8 cellular contexts compared by ENCODE assay signal in genomic region chr11:66386171-66387069, GRCh38. TPM values are rescaled to one million over a fixed set of nuclear protein-coding genes. Genes with fewer than 3 reads are reported as not detected.
DNase-seq lines count a peak whose midpoint lies in the region; ATAC-seq and TF ChIP-seq lines count a peak whose summit lies in the region.

No MANE protein-coding gene starts in this region.

- H3K9me2 ChIP-seq in PC-3 (replicated peaks; ENCODE audit: low read length), result no peaks in the 10 kb centered on the region

- ATAC-seq in PC-3 (peak; percentile 77), natural killer cell (peak; percentile 74 to 79 (median 77)), GM18870 (IDR thresholded peaks at IDR 0.05; ENCODE audit: unreplicated experiment) (no peak)
- ATAC-seq in stimulated activated effector memory CD8-positive, alpha-beta T cell treated with anti-CD3 and anti-CD28 coated beads, Interleukin-12 subunit alpha, Interleukin-12 subunit beta, amount 100 ng/mL, for 72 hours, result peak; percentile 70

- TF ChIP-seq CTCF in Calu3 (IDR thresholded peaks at IDR 0.05; ENCODE audit: unreplicated experiment) (peak; percentile 86), KMS-11 (conservative IDR thresholded peaks at IDR 0.05; ENCODE audit: low read depth, low read length) (peak; percentile 94), PC-3 (conservative IDR thresholded peaks at IDR 0.05; ENCODE audit: low read depth, low read length) (peak; percentile 98), natural killer cell (IDR thresholded peaks at IDR 0.05) (peak; percentile 82)

- H3K4me1 ChIP-seq in KMS-11 (ENCODE audit: low read depth, poor library complexity, severe bottlenecking), result peaks cover 11% of the 10 kb centered on the region
- H3K4me1 ChIP-seq in PC-3 (ENCODE audit: insufficient read depth, low read length), result 0 out of 2 replicates have a peak, but pooled peaks cover 3% of the 10 kb centered on the region

- H3K27me3 ChIP-seq in KMS-11 (ENCODE audit: insufficient read depth, low read depth) (peaks cover 30% of the 10 kb centered on the region; the same call in 1 of the 2 replicates), PC-3 (ENCODE audit: low read length) (no peaks in the 10 kb centered on the region)

- H3K4me2 ChIP-seq in KMS-11, result peak overlapping the region; percentile 77
- H3K4me2 ChIP-seq in PC-3 (ENCODE audit: low read length), result peak overlapping the region; percentile 82

- H3K4me1 Mint-ChIP-seq in Calu3 (ENCODE audit: low read depth, unreplicated experiment) (peaks cover 8% of the 10 kb centered on the region), natural killer cell (peaks cover 6 to 8% of the 10 kb centered on the region in 2 donors)
- peaks cover 6% of the 10 kb centered on the region for H3K4me1 Mint-ChIP-seq in stimulated activated effector memory CD8-positive, alpha-beta T cell treated with anti-CD3 and anti-CD28 coated beads, Interleukin-12 subunit alpha, Interleukin-12 subunit beta, amount 100 ng/mL, for 72 hours

- POLR2A ChIA-PET in PC-3 (lab: Charles Lee; ENCODE audit: unreplicated experiment), result interaction anchor here (0.6 kb wide), 1 partner anchor 98 kb away, joined by 3 read pairs; no protein-coding TSS in a partner anchor

- H3K36me3 Mint-ChIP-seq in Calu3 (ENCODE audit: insufficient read depth, unreplicated experiment), result no peaks in the 10 kb centered on the region
- H3K36me3 Mint-ChIP-seq in natural killer cell, result no peaks in the 10 kb centered on the region
- no peaks in the 10 kb centered on the region for H3K36me3 Mint-ChIP-seq in stimulated activated effector memory CD8-positive, alpha-beta T cell treated with anti-CD3 and anti-CD28 coated beads, Interleukin-12 subunit alpha, Interleukin-12 subunit beta, amount 100 ng/mL, for 72 hours

- H3K27me3 Mint-ChIP-seq in Calu3 (ENCODE audit: unreplicated experiment) (peaks cover 21% of the 10 kb centered on the region), natural killer cell (ENCODE audit: low read depth in 2 of 2) (peaks cover 0 to 7% of the 10 kb centered on the region in 2 donors)

- H3K4me3 ChIP-seq in KMS-11 (IDR thresholded peaks at IDR 0.05; ENCODE audit: insufficient read depth, low read depth, low read length) (no peak overlapping the region), PC-3 (ENCODE audit: low read length) (peak overlapping the region; percentile 58)

- H3K9ac ChIP-seq in KMS-11, result no peak overlapping the region
- H3K9ac ChIP-seq in PC-3 (ENCODE audit: low read length), result peak overlapping the region; percentile 12; the same call in 1 of the 2 replicates

- no peak overlapping the region for H3K27ac ChIP-seq in KMS-11
- H3K27ac ChIP-seq in PC-3 (ENCODE audit: low read length), result no peak overlapping the region

- no peaks in the 10 kb centered on the region for H3K9me3 ChIP-seq in PC-3 (ENCODE audit: low read length)

- H3K36me3 ChIP-seq in KMS-11 (ENCODE audit: insufficient read depth) (no peaks in the 10 kb centered on the region), PC-3 (ENCODE audit: low read depth, low read length) (no peaks in the 10 kb centered on the region)

- peak overlapping the region; percentile 41 for H3K4me3 Mint-ChIP-seq in Calu3 (ENCODE audit: low read depth, unreplicated experiment)
- peak overlapping the region; percentile 13 for H3K4me3 Mint-ChIP-seq in natural killer cell
- peak overlapping the region; percentile 43 for H3K4me3 Mint-ChIP-seq in stimulated activated effector memory CD8-positive, alpha-beta T cell treated with anti-CD3 and anti-CD28 coated beads, Interleukin-12 subunit alpha, Interleukin-12 subunit beta, amount 100 ng/mL, for 72 hours

- intact Hi-C loops in Calu3 (cut with micrococcal nuclease; ENCODE audit: unreplicated experiment) (no loop called here), PC-3 (cut with micrococcal nuclease) (loop anchor here (1.0 to 2.0 kb wide), 2 partner anchors 14 to 74 kb away; no protein-coding TSS in a partner anchor), natural killer cell (cut with micrococcal nuclease) (loop anchor here (5.0 kb wide), 1 partner anchor 164 kb away; no protein-coding TSS in a partner anchor)

- DNase-seq in Calu3 (peak; percentile 87), PC-3 (peak; percentile 95), fibroblast of gingiva (ENCODE audit: low read depth) (peak; percentile 83), natural killer cell (peak; percentile 73)
- DNase-seq in activated T-cell treated with anti-CD3 and anti-CD28 coated beads, Interleukin-2, amount 50 U/mL, for 48 hours, result peak; percentile 89 to 91
- DNase-seq in stimulated activated effector memory CD8-positive, alpha-beta T cell treated with anti-CD3 and anti-CD28 coated beads, Interleukin-12 subunit alpha, Interleukin-12 subunit beta, amount 100 ng/mL, for 72 hours (ENCODE audit: low spot score in 2 of 2), result peak; percentile 77 to 91

- no peaks in the 10 kb centered on the region for H3K79me2 ChIP-seq in KMS-11 (ENCODE audit: insufficient read depth, low read depth)
- H3K79me2 ChIP-seq in PC-3 (ENCODE audit: low read length), result no peaks in the 10 kb centered on the region

- H3K9me3 Mint-ChIP-seq in Calu3 (ENCODE audit: low read depth, unreplicated experiment), result no peaks in the 10 kb centered on the region
- no peaks in the 10 kb centered on the region for H3K9me3 Mint-ChIP-seq in natural killer cell
- H3K9me3 Mint-ChIP-seq in stimulated activated effector memory CD8-positive, alpha-beta T cell treated with anti-CD3 and anti-CD28 coated beads, Interleukin-12 subunit alpha, Interleukin-12 subunit beta, amount 100 ng/mL, for 72 hours, result no peaks in the 10 kb centered on the region

- BruUV-seq in Calu3 (replicated peaks; lab: Mats Ljungman, UMichigan) (no TSS peak), PC-3 (replicated peaks; lab: Mats Ljungman, UMichigan) (no TSS peak)

- CTCF ChIA-PET in Calu3 (lab: Charles Lee) (interaction anchor here (0.6 to 2.2 kb wide), 13 partner anchors 9 to 292 kb away, joined by 3 to 14 read pairs (median 5); partner anchors contain the start of genes B4GAT1, BRMS1, MRPL11 and RBM4B), PC-3 (lab: Charles Lee) (interaction anchor here (0.5 to 1.9 kb wide), 18 partner anchors 10 to 292 kb away, joined by 3 to 17 read pairs (median 4); partner anchors contain the start of genes DPP3, MRPL11, RIN1 and SLC29A2)

- H3K27ac Mint-ChIP-seq in Calu3 (ENCODE audit: unreplicated experiment), result no peak overlapping the region
- peak overlapping the region in 1 of 2 donors; percentile 47 for H3K27ac Mint-ChIP-seq in natural killer cell
- H3K27ac Mint-ChIP-seq in stimulated activated effector memory CD8-positive, alpha-beta T cell treated with anti-CD3 and anti-CD28 coated beads, Interleukin-12 subunit alpha, Interleukin-12 subunit beta, amount 100 ng/mL, for 72 hours, result peak overlapping the region; percentile 68

- peak overlapping the region; percentile 86 for H2AFZ ChIP-seq in KMS-11 (ENCODE audit: low read depth)
- H2AFZ ChIP-seq in PC-3 (ENCODE audit: low read length), result peak overlapping the region; percentile 83

- no peaks in the 10 kb centered on the region for H3F3A ChIP-seq in PC-3 (ENCODE audit: low read length, unreplicated experiment)

- H4K20me1 ChIP-seq in KMS-11 (ENCODE audit: insufficient read depth) (no peaks in the 10 kb centered on the region), PC-3 (ENCODE audit: low read length) (no peaks in the 10 kb centered on the region)

RNA-seq across cellular contexts. Expression of gene SLC29A2, which starts 14.9 kb away (rescaled TPM):
- total RNA-seq in Calu3 (2022) (37.7 and 40.4 TPM in 2 replicates), PC-3 (2014; rRNA removed) (25.5 and 27.8 TPM in 2 replicates), natural killer cell (1 to 10 TPM; 1.5 to 1.8 (median 1.6) TPM)

RNA-seq across cellular contexts. Expression of gene NPAS4, which starts 34.4 kb away (rescaled TPM):
- total RNA-seq in Calu3 (2022) (not detected in 2 replicates), PC-3 (2014; rRNA removed) (not detected in 2 replicates), natural killer cell (not detected)

RNA-seq across cellular contexts. Expression of gene B4GAT1, which starts 39.0 kb away (rescaled TPM):
- 11.8 and 12.2 TPM in 2 replicates for total RNA-seq in Calu3 (2022)
- 38.9 and 41.1 TPM in 2 replicates for total RNA-seq in PC-3 (2014; rRNA removed)
- total RNA-seq in natural killer cell, result 1 to 10 TPM; 2.0 to 4.2 (median 2.5) TPM

RNA-seq across cellular contexts. Expression of gene BRMS1, which starts 41.5 kb away (rescaled TPM):
- total RNA-seq in Calu3 (2022), result 48.1 and 51.0 TPM in 2 replicates
- 123 and 176 TPM in 2 replicates for total RNA-seq in PC-3 (2014; rRNA removed)
- total RNA-seq in natural killer cell, result 10 to 100 TPM; 48.1 to 55.6 (median 48.2) TPM

RNA-seq across cellular contexts. Expression of gene RIN1, which starts 50.2 kb away (rescaled TPM):
- total RNA-seq in Calu3 (2022), result 17.6 and 23.7 TPM in 2 replicates
- total RNA-seq in PC-3 (2014; rRNA removed), result 41.2 and 71.8 TPM in 2 replicates
- total RNA-seq in natural killer cell, result 1 to 10 TPM; 1.3 to 7.9 (median 2.5) TPM
